16 cellular contexts compared by ENCODE assay signal in the genomic region with DNA sequence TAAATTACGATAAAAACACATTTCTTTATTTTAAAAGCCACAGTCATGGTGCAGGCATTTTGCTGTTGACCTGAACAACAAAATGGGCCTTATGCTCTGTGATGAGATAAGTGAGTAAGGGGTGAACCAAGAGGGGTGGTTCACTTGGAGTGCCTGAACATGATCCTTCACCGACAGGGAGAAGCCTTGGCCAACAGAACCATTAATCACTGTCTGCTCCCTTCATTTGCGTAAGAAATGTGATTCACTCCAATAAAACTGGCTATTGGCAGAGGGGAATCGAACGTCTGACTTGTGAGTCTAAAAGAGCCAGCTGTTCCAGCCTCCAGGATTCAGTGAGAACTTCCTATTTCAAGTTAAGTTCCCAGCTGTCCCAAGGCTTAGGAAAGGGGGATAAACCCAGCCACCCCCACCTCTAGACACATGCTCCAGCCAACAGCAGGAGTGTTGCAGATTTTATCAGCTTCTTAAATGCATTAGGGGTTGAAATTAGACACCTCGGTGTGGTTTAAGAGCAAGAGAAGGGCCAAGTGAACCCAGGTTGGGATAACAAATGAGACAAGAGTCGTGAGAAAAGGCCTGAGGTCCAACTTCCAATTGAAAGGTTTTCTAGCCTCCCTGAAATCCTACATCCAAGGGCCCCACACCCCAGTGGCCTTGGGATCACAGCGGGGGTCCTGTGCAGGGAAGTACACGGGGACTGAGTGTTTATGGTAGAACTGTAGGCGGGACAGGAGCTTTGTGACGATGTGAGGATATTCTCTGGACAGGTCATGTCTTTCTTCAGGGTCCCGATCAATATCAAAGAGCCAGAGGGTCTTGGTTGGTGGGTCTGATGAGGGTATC.
DNase-seq lines count a peak whose midpoint lies in the region; ATAC-seq, FAIRE-seq and TF ChIP-seq lines count a peak whose summit lies in the region.
"Had no signal": no experiment of that assay in that cellular context is flagged by ENCODE, and none has a peak within 500 bp of the region (broad histone marks: within the 10 kb centered on the region; RNA-seq: fewer than 3 reads in every experiment).

No MANE protein-coding gene starts in this region.

- BruUV-seq in endothelial cell of umbilical vein (replicated peaks; lab: Mats Ljungman, UMichigan): no TSS peak

- H3K9ac ChIP-seq in endothelial cell of umbilical vein (replicated peaks; ENCODE audit: extremely low read depth, insufficient read depth, low read length): no peak overlapping the region

- ATAC-seq in mucosa of descending colon: peak; percentile 26
- ATAC-seq in GM21360 (IDR thresholded peaks at IDR 0.05; ENCODE audit: unreplicated experiment): no peak
- no peak for ATAC-seq in left lobe of liver
- ATAC-seq: body of pancreas had no signal

- POLR2A ChIA-PET in endothelial cell of umbilical vein (lab: Charles Lee): no interaction called here

- dilution Hi-C loops in endothelial cell of umbilical vein (cut with MboI; ENCODE audit: extremely low pct_ligation_motif_present, low sequenced_read_pairs): no loop called here

- H3K9me3 ChIP-seq in endothelial cell of umbilical vein (replicated peaks; ENCODE audit: control insufficient read depth, insufficient read depth, low read length) (no peaks in the 10 kb centered on the region), mucosa of descending colon (no peaks in the 10 kb centered on the region), thyroid gland (no peaks in the 10 kb centered on the region)
- H3K9me3 ChIP-seq: body of pancreas had no signal

- no peaks in the 10 kb centered on the region for H3K9me1 ChIP-seq in endothelial cell of umbilical vein (replicated peaks; ENCODE audit: control insufficient read depth, extremely low read depth, insufficient read depth, low read length)

- no peak overlapping the region for H3K4me2 ChIP-seq in endothelial cell of umbilical vein (ENCODE audit: insufficient read depth, low read length)

- H2AFZ ChIP-seq in endothelial cell of umbilical vein (ENCODE audit: low read depth, low read length): peak overlapping the region; percentile 59

- no peaks in the 10 kb centered on the region for H4K20me1 ChIP-seq in endothelial cell of umbilical vein (replicated peaks; ENCODE audit: control insufficient read depth, extremely low read depth, insufficient read depth, low read length)

- H3K4me1 ChIP-seq in endothelial cell of umbilical vein (ENCODE audit: control insufficient read depth, extremely low read depth, insufficient read depth, low read length): peaks cover 14% of the 10 kb centered on the region
- no peaks in the 10 kb centered on the region for H3K4me1 ChIP-seq in mucosa of descending colon (ENCODE audit: low read depth)
- H3K4me1 ChIP-seq in thyroid gland: no peaks in the 10 kb centered on the region
- H3K4me1 ChIP-seq: body of pancreas had no signal

- no peaks in the 10 kb centered on the region for H3K27me3 ChIP-seq in endothelial cell of umbilical vein (ENCODE audit: control insufficient read depth in 2 of 2, insufficient read depth in 2 of 2, low read length in 2 of 2)
- H3K27me3 ChIP-seq in thyroid gland: no peaks in the 10 kb centered on the region
- H3K27me3 ChIP-seq: body of pancreas had no signal

- TF ChIP-seq POLR2A in endothelial cell of umbilical vein (IDR thresholded peaks at IDR 0.05; ENCODE audit: low read depth, low read length) (no peak), thyroid gland (IDR thresholded peaks at IDR 0.05) (no peak), GM12892 (IDR thresholded peaks at IDR 0.05; ENCODE audit: low read depth, low read length) (no peak)

- H3K27ac ChIP-seq in endothelial cell of umbilical vein (ENCODE audit: insufficient read depth, low read depth, low read length) (peak overlapping the region; percentile 10), thyroid gland (no peak overlapping the region)
- H3K27ac ChIP-seq: body of pancreas had no signal

- intact Hi-C loops in endothelial cell of umbilical vein (cut with micrococcal nuclease): no loop called here
- intact Hi-C loops in mucosa of descending colon (cut with DNase I, micrococcal nuclease): no loop called here
- intact Hi-C loops in thyroid gland (cut with DNase I): no loop called here

- H3K36me3 ChIP-seq in endothelial cell of umbilical vein (ENCODE audit: control insufficient read depth in 2 of 2, extremely low read depth in 1 of 2, insufficient read depth in 2 of 2, low read length in 2 of 2) (no peaks in the 10 kb centered on the region), mucosa of descending colon (ENCODE audit: low read depth) (no peaks in the 10 kb centered on the region), thyroid gland (no peaks in the 10 kb centered on the region)

- DNase-seq in EL: peak; percentile 85
- peak; percentile 52 for DNase-seq in NCI-H226
- DNase-seq in endothelial cell of umbilical vein (ENCODE audit: low read depth, low spot score): peak; percentile 50
- no peak for DNase-seq in mucosa of descending colon
- DNase-seq in thyroid gland: no peak
- DNase-seq in left lobe of liver (ENCODE audit: low spot score): no peak
- no peak for DNase-seq in GM12892 (ENCODE audit: insufficient read length)
- DNase-seq: body of pancreas; midbrain; NCI-H1048; NK-92 treated with Interleukin-12 subunit alpha and Interleukin-12 subunit beta, amount 100 ng/mL, for 24 hours; T-helper 2 cell had no signal

- H3K4me3 ChIP-seq in endothelial cell of umbilical vein (replicated peaks in 1 of 3; ENCODE audit: insufficient read depth in 1 of 3, low read depth in 1 of 3, low read length in 3 of 3): no peak overlapping the region
- H3K4me3 ChIP-seq in mucosa of descending colon: no peak overlapping the region
- no peak overlapping the region for H3K4me3 ChIP-seq in thyroid gland (replicated peaks in 1 of 3)
- H3K4me3 ChIP-seq: body of pancreas had no signal

- 77 to 78% methylated on average over 12 of the region's 12 CpGs for WGBS in thyroid gland, 2 donors

- no peak for FAIRE-seq in endothelial cell of umbilical vein (lab: Jason Lieb, UNC)
- FAIRE-seq in GM12892 (lab: Jason Lieb, UNC): no peak
- FAIRE-seq: D721Med, frontal cortex, GM18507 had no signal

- no peak for TF ChIP-seq CTCF in endothelial cell of umbilical vein (IDR thresholded peaks at IDR 0.05; ENCODE audit: extremely low read depth in 1 of 2, insufficient read depth in 1 of 2, low read depth in 1 of 2, low read length in 2 of 2)
- TF ChIP-seq CTCF in mucosa of descending colon (IDR thresholded peaks at IDR 0.05): no peak
- TF ChIP-seq CTCF in thyroid gland (IDR thresholded peaks at IDR 0.05): no peak

- CTCF ChIA-PET in endothelial cell of umbilical vein (lab: Charles Lee): interaction anchor here (0.9 to 1.4 kb wide), 2 partner anchors 8 to 45 kb away, joined by 3 to 4 read pairs; no protein-coding TSS in a partner anchor

- H3K79me2 ChIP-seq in endothelial cell of umbilical vein (ENCODE audit: control insufficient read depth, insufficient read depth, low read length): no peaks in the 10 kb centered on the region

TF ChIP-seq in endothelial cell of umbilical vein, 7 proteins besides CTCF, POLR2A, EP300 and RAD21:
- TF ChIP-seq FOS (IDR thresholded peaks at IDR 0.05; ENCODE audit: borderline replicate concordance, insufficient read depth, low read length) (peak; percentile 20), MYC (IDR thresholded peaks at IDR 0.05; ENCODE audit: low read depth, low read length) (no peak), GATA2 (IDR thresholded peaks at IDR 0.05; ENCODE audit: insufficient read depth, insufficient read length, low read depth, low read length) (peak; percentile 67)

Comparison
In these comparisons a context has a peak if more than half of its experiments do, and no peak if none do; other contexts are left out.
1. DNase-seq: peak in EL (single experiment), NCI-H226 (single experiment) and endothelial cell of umbilical vein (single experiment); none in mucosa of descending colon (0 of 3), thyroid gland (0 of 2), left lobe of liver (single experiment) and GM12892 (single experiment).